ENCODE assay signal across 29 cellular contexts in the genomic region with DNA sequence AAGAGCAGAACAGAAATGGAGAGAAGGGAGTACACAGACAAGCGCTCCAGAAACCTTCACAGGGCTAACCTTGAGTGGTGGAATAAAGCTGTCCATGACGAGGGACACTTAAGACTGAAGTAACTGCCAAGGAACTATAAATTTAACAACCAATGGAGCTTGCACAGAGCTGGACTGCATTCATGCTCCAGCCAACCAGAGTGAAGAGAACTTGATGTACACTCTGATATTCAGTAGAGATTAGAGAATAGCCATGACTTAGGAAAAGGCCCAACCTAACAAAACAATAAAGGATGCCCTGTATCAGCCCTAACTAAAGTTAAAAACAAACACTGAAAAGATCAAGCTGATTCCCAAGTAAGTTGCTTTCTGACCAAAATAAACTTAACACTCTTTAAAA.
"Had no signal": no experiment of that assay in that cellular context is flagged by ENCODE, and none has a peak within 500 bp of the region (broad histone marks: within the 10 kb centered on the region; RNA-seq: fewer than 3 reads in every experiment).

No MANE protein-coding gene starts in this region.

- FAIRE-seq: keratinocyte, pancreas had no signal

- H3K36me3 ChIP-seq: colonic mucosa, gastrocnemius medialis, neutrophil, pancreas, right atrium auricular region, thyroid gland had no signal

- H3K36me3 Mint-ChIP-seq: memory B cell, natural killer cell had no signal

- H3K27me3 Mint-ChIP-seq: dendritic cell treated with granulocyte-macrophage colony-stimulating factor and Interleukin-4, amounts not matched to agents 40 ng/mL and 50 ng/mL, for 4 days; progenitor cell of endocrine pancreas; stimulated activated naive CD8-positive, alpha-beta T cell treated with anti-CD3 and anti-CD28 coated beads, Interleukin-15, amount 100 ng/mL, for 72 hours had no signal

- H3K4me3 Mint-ChIP-seq: dendritic cell treated with granulocyte-macrophage colony-stimulating factor and Interleukin-4, amounts not matched to agents 40 ng/mL and 50 ng/mL, for 4 days; endodermal cell; memory B cell; natural killer cell; neural crest cell; stimulated activated naive CD8-positive, alpha-beta T cell treated with anti-CD3 and anti-CD28 coated beads, Interleukin-15, amount 100 ng/mL, for 72 hours had no signal

- H3K27ac Mint-ChIP-seq: dendritic cell treated with granulocyte-macrophage colony-stimulating factor and Interleukin-4, amounts not matched to agents 40 ng/mL and 50 ng/mL, for 4 days; endodermal cell; memory B cell; natural killer cell; progenitor cell of endocrine pancreas; stimulated activated naive CD8-positive, alpha-beta T cell treated with anti-CD3 and anti-CD28 coated beads, Interleukin-15, amount 100 ng/mL, for 72 hours had no signal

- H3K9me3 Mint-ChIP-seq: dendritic cell treated with granulocyte-macrophage colony-stimulating factor and Interleukin-4, amounts not matched to agents 40 ng/mL and 50 ng/mL, for 4 days; endodermal cell; memory B cell; stimulated activated naive CD8-positive, alpha-beta T cell treated with anti-CD3 and anti-CD28 coated beads, Interleukin-15, amount 100 ng/mL, for 72 hours had no signal

- ATAC-seq: esophagus mucosa; gastrocnemius medialis; left lobe of liver; natural killer cell; pancreas; sciatic nerve; stimulated activated naive CD8-positive, alpha-beta T cell treated with anti-CD3 and anti-CD28 coated beads, Interleukin-15, amount 100 ng/mL, for 72 hours had no signal

- H3K4me1 ChIP-seq: colonic mucosa, gastrocnemius medialis, pancreas, right atrium auricular region, thyroid gland had no signal

- H3K4me2 ChIP-seq: smooth muscle cell had no signal

- DNase-seq: colonic mucosa; effector CD8-positive, alpha-beta T cell; endodermal cell; foreskin fibroblast; gastrocnemius medialis; head of caudate nucleus; natural killer cell; pancreas; stimulated activated CD4-positive, alpha-beta T cell treated with anti-CD3 and anti-CD28 coated beads, Interleukin-12 subunit alpha, Interleukin-12 subunit beta, amount 100 ng/mL, for 4 hours; stimulated activated CD4-positive, alpha-beta T cell treated with anti-CD3 and anti-CD28 coated beads, Interleukin-1b, Interleukin-23, amount 100 ng/mL, for 48 hours; stimulated activated CD4-positive, alpha-beta T cell treated with anti-CD3 and anti-CD28 coated beads, Interleukin-4, amount 100 ng/mL, for 1 hour; stimulated activated CD8-positive, alpha-beta memory T cell treated with anti-CD3 and anti-CD28 coated beads, Interleukin-4, amount 100 ng/mL, for 48 hours; stimulated activated naive CD4-positive, alpha-beta T cell; stimulated activated naive CD8-positive, alpha-beta T cell treated with anti-CD3 and anti-CD28 coated beads, Interleukin-15, amount 100 ng/mL, for 72 hours; thyroid gland; trophoblast cell had no signal

- H3K4me3 ChIP-seq: colonic mucosa, gastrocnemius medialis, lung, pancreas, right atrium auricular region, smooth muscle cell, thyroid gland had no signal

- H3K27me3 ChIP-seq: colonic mucosa, gastrocnemius medialis, neutrophil, pancreas, right atrium auricular region, thyroid gland had no signal

- H3K9me3 ChIP-seq: colonic mucosa, gastrocnemius medialis, neutrophil, pancreas, right atrium auricular region, thyroid gland had no signal

- H3K4me1 Mint-ChIP-seq: endodermal cell; memory B cell; natural killer cell; neural crest cell; stimulated activated naive CD8-positive, alpha-beta T cell treated with anti-CD3 and anti-CD28 coated beads, Interleukin-15, amount 100 ng/mL, for 72 hours had no signal

- H3K27ac ChIP-seq: colonic mucosa, epithelial cell of prostate, gastrocnemius medialis, neutrophil, pancreas, right atrium auricular region, thyroid gland had no signal
